ENCODE assay signal across 1 cellular context in the genomic region with DNA sequence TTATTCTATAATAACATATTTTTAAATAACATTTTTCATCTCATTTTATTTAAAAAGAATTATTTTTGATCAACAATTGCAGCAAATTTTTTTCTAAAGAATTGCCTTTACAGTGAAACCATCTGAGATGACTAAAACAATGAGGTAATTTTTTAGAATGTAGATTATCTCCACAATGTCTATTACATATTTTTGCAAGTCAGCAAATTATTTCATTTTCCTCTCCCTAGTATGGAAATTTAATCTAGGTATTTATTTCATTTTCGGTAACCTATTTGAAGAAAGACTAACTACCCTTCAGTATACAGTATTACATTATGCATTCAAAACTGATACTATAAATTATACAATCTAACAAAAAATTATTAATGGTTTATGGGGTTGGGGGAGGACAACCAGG.
TF ChIP-seq lines count a peak whose summit lies in the region.

No MANE protein-coding gene starts in this region.

TF ChIP-seq in K562, 482 proteins besides CTCF, POLR2A, EP300 and RAD21 (continued from another document):
- TF ChIP-seq CUX1 (CRISPR knock-in tag; IDR thresholded peaks at IDR 0.05) (no peak), U2AF2 (optimal IDR thresholded peaks at IDR 0.05; ENCODE audit: low read depth, low read length) (no peak), FOXM1 (IDR thresholded peaks at IDR 0.05; ENCODE audit: low read depth) (no peak), FOXM1 (CRISPR knock-in tag; IDR thresholded peaks at IDR 0.05; ENCODE audit: low read depth) (no peak), ZNF165 (CRISPR knock-in tag; IDR thresholded peaks at IDR 0.05; ENCODE audit: borderline replicate concordance) (no peak), MAFF (IDR thresholded peaks at IDR 0.05; ENCODE audit: low read length) (0 out of 2 replicates have a peak, but pooled peaks have one; percentile 17), SMARCB1 (IDR thresholded peaks at IDR 0.05; ENCODE audit: insufficient read length, low read depth) (no peak), PATZ1 (CRISPR knock-in tag; IDR thresholded peaks at IDR 0.05; ENCODE audit: borderline replicate concordance) (no peak), ZNF175 (CRISPR knock-in tag; IDR thresholded peaks at IDR 0.05; ENCODE audit: low read depth) (no peak), CEBPZ (IDR thresholded peaks at IDR 0.05; ENCODE audit: borderline replicate concordance, low read depth, low read length) (no peak), MAFG (tag; conservative IDR thresholded peaks at IDR 0.05) (0 out of 2 replicates have a peak, but pooled peaks have one; percentile 16), MLX (CRISPR knock-in tag; conservative IDR thresholded peaks at IDR 0.05) (no peak), ZNF316 (IDR thresholded peaks at IDR 0.05) (peak; percentile 74), ZZZ3 (IDR thresholded peaks at IDR 0.05) (no peak)
- TF ChIP-seq, protein P1, sequence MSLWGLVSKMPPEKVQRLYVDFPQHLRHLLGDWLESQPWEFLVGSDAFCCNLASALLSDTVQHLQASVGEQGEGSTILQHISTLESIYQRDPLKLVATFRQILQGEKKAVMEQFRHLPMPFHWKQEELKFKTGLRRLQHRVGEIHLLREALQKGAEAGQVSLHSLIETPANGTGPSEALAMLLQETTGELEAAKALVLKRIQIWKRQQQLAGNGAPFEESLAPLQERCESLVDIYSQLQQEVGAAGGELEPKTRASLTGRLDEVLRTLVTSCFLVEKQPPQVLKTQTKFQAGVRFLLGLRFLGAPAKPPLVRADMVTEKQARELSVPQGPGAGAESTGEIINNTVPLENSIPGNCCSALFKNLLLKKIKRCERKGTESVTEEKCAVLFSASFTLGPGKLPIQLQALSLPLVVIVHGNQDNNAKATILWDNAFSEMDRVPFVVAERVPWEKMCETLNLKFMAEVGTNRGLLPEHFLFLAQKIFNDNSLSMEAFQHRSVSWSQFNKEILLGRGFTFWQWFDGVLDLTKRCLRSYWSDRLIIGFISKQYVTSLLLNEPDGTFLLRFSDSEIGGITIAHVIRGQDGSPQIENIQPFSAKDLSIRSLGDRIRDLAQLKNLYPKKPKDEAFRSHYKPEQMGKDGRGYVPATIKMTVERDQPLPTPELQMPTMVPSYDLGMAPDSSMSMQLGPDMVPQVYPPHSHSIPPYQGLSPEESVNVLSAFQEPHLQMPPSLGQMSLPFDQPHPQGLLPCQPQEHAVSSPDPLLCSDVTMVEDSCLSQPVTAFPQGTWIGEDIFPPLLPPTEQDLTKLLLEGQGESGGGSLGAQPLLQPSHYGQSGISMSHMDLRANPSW (CRISPR knock-in tag; IDR thresholded peaks at IDR 0.05), result no peak
- TF ChIP-seq, protein P2, sequence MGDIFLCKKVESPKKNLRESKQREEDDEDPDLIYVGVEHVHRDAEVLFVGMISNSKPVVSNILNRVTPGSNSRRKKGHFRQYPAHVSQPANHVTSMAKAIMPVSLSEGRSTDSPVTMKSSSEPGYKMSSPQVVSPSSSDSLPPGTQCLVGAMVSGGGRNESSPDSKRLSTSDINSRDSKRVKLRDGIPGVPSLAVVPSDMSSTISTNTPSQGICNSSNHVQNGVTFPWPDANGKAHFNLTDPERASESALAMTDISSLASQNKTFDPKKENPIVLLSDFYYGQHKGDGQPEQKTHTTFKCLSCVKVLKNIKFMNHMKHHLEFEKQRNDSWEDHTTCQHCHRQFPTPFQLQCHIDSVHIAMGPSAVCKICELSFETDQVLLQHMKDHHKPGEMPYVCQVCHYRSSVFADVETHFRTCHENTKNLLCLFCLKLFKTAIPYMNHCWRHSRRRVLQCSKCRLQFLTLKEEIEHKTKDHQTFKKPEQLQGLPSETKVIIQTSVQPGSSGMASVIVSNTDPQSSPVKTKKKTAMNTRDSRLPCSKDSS (IDR thresholded peaks at IDR 0.05; ENCODE audit: low read depth, partially characterized antibody), result no peak
